ENCODE assay signal across 22 cellular contexts in genomic region chr21:32914424-32915070, GRCh38.
DNase-seq lines count a peak whose midpoint lies in the region; ATAC-seq and TF ChIP-seq lines count a peak whose summit lies in the region.
"Had no signal": no experiment of that assay in that cellular context is flagged by ENCODE, and none has a peak within 500 bp of the region (broad histone marks: within the 10 kb centered on the region; RNA-seq: fewer than 3 reads in every experiment).

No MANE protein-coding gene starts in this region.

- H3K36me3 ChIP-seq in CD8-positive, alpha-beta T cell (ENCODE audit: insufficient read depth, low read length): no peaks in the 10 kb centered on the region
- H3K36me3 ChIP-seq: BE2C, brain microvascular endothelial cell, colonic mucosa, heart right ventricle, prostate gland, WERI-Rb-1 had no signal

- H3K4me1 ChIP-seq in CD8-positive, alpha-beta T cell (ENCODE audit: insufficient read depth, low read length): peaks cover 23% of the 10 kb centered on the region
- no peaks in the 10 kb centered on the region for H3K4me1 ChIP-seq in right cardiac atrium (ENCODE audit: control insufficient read depth, insufficient read depth, low read length)
- H3K4me1 ChIP-seq: BE2C, colonic mucosa, foreskin keratinocyte, prostate gland had no signal

- intact Hi-C loops in CD8-positive, alpha-beta T cell (cut with DNase I, micrococcal nuclease): loop anchor here in 1 of 2 experiments (10.0 kb wide), 1 partner anchor 80 kb away; no protein-coding TSS in a partner anchor
- intact Hi-C loops in right cardiac atrium (cut with DNase I): no loop called here

- H3K4me1 Mint-ChIP-seq in activated CD8-positive, alpha-beta memory T cell treated with anti-CD3 and anti-CD28 coated beads, Interleukin-2, amount 10 ng/mL, durations not matched to agents 7 days and 5 days: peaks cover 20% of the 10 kb centered on the region
- peaks cover 36% of the 10 kb centered on the region for H3K4me1 Mint-ChIP-seq in CD8-positive, alpha-beta T cell (ENCODE audit: low read depth)
- H3K4me1 Mint-ChIP-seq in T-helper 17 cell: peaks cover 19% of the 10 kb centered on the region
- H3K4me1 Mint-ChIP-seq in effector memory CD8-positive, alpha-beta T cell (ENCODE audit: low read depth in 2 of 2): peaks cover 22 to 36% of the 10 kb centered on the region in 2 donors

- H3K4me3 Mint-ChIP-seq in activated CD8-positive, alpha-beta memory T cell treated with anti-CD3 and anti-CD28 coated beads, Interleukin-2, amount 10 ng/mL, durations not matched to agents 7 days and 5 days: no peak overlapping the region
- peak overlapping the region; percentile 56 for H3K4me3 Mint-ChIP-seq in CD8-positive, alpha-beta T cell
- peak overlapping the region; percentile 49 for H3K4me3 Mint-ChIP-seq in T-helper 17 cell
- peak overlapping the region; percentile 45 to 59 for H3K4me3 Mint-ChIP-seq in effector memory CD8-positive, alpha-beta T cell
- H3K4me3 Mint-ChIP-seq: type B pancreatic cell had no signal

- H3K27ac ChIP-seq in CD8-positive, alpha-beta T cell (ENCODE audit: low read depth, low read length): no peak overlapping the region
- no peak overlapping the region for H3K27ac ChIP-seq in right cardiac atrium (ENCODE audit: low read length)
- H3K27ac ChIP-seq: brain microvascular endothelial cell, colonic mucosa, foreskin keratinocyte, heart right ventricle, prostate gland, RWPE1, WERI-Rb-1 had no signal

- H3K4me3 ChIP-seq in CD8-positive, alpha-beta T cell (ENCODE audit: low read depth, low read length): no peak overlapping the region
- no peak overlapping the region for H3K4me3 ChIP-seq in right cardiac atrium (ENCODE audit: low read length)
- H3K4me3 ChIP-seq: colonic mucosa, heart right ventricle, prostate gland had no signal

- CTCF ChIA-PET in activated CD8-positive, alpha-beta memory T cell treated with anti-CD3 and anti-CD28 coated beads, Interleukin-2, amount 10 ng/mL, durations not matched to agents 7 days and 5 days (lab: Charles Lee): no interaction called here
- CTCF ChIA-PET in CD8-positive, alpha-beta T cell (lab: Charles Lee): interaction anchor here (1.1 to 2.1 kb wide), 3 partner anchors 14 to 26 kb away, joined by 3 to 14 read pairs (median 3); no protein-coding TSS in a partner anchor

- WGBS in right cardiac atrium: 48% methylated on average over 3 of the region's 3 CpGs

- H3K9me3 ChIP-seq in CD8-positive, alpha-beta T cell (ENCODE audit: low read length): no peaks in the 10 kb centered on the region
- H3K9me3 ChIP-seq in T-helper 17 cell (ENCODE audit: control insufficient read depth, low read length, poor library complexity, severe bottlenecking) (no peaks in the 10 kb centered on the region), right cardiac atrium (ENCODE audit: control insufficient read depth, low read length) (peaks cover 3% of the 10 kb centered on the region)
- H3K9me3 ChIP-seq: BE2C, colonic mucosa, prostate gland had no signal

- POLR2A ChIA-PET in CD8-positive, alpha-beta T cell (lab: Charles Lee): no interaction called here

- TF ChIP-seq CTCF in CD8-positive, alpha-beta T cell (IDR thresholded peaks at IDR 0.05): no peak

- peak; percentile 72 for ATAC-seq in activated CD8-positive, alpha-beta memory T cell treated with anti-CD3 and anti-CD28 coated beads, Interleukin-2, amount 10 ng/mL, durations not matched to agents 7 days and 5 days
- ATAC-seq in CD8-positive, alpha-beta T cell: peak; percentile 46
- ATAC-seq in T-helper 17 cell: peak; percentile 69
- peak; percentile 82 for ATAC-seq in effector memory CD8-positive, alpha-beta T cell (replicated peaks)
- no peak for ATAC-seq in right cardiac atrium
- ATAC-seq: esophagus mucosa, foreskin keratinocyte, heart right ventricle, left colon had no signal

- H3K9me3 Mint-ChIP-seq in activated CD8-positive, alpha-beta memory T cell treated with anti-CD3 and anti-CD28 coated beads, Interleukin-2, amount 10 ng/mL, durations not matched to agents 7 days and 5 days (ENCODE audit: low read depth): no peaks in the 10 kb centered on the region
- H3K9me3 Mint-ChIP-seq in CD8-positive, alpha-beta T cell: no peaks in the 10 kb centered on the region
- H3K9me3 Mint-ChIP-seq in effector memory CD8-positive, alpha-beta T cell: no peaks in the 10 kb centered on the region
- H3K9me3 Mint-ChIP-seq: type B pancreatic cell had no signal

- peaks cover 18% of the 10 kb centered on the region for H3K27me3 Mint-ChIP-seq in activated CD8-positive, alpha-beta memory T cell treated with anti-CD3 and anti-CD28 coated beads, Interleukin-2, amount 10 ng/mL, durations not matched to agents 7 days and 5 days
- no peaks in the 10 kb centered on the region for H3K27me3 Mint-ChIP-seq in CD8-positive, alpha-beta T cell (ENCODE audit: low read depth)
- H3K27me3 Mint-ChIP-seq in T-helper 17 cell: no peaks in the 10 kb centered on the region
- H3K27me3 Mint-ChIP-seq in effector memory CD8-positive, alpha-beta T cell: no peaks in the 10 kb centered on the region

- H3K27me3 ChIP-seq in CD8-positive, alpha-beta T cell (ENCODE audit: insufficient read depth, low read length): no peaks in the 10 kb centered on the region
- no peaks in the 10 kb centered on the region for H3K27me3 ChIP-seq in right cardiac atrium (ENCODE audit: control insufficient read depth, insufficient read depth)
- H3K27me3 ChIP-seq: colonic mucosa had no signal

- DNase-seq in activated CD8-positive, alpha-beta memory T cell treated with anti-CD3 and anti-CD28 coated beads, Interleukin-2, amount 10 ng/mL, durations not matched to agents 7 days and 5 days: no peak
- no peak for DNase-seq in activated CD8-positive, alpha-beta memory T cell treated with anti-CD3 and anti-CD28 coated beads, Interleukin-2, amount 50 U/mL, for 4 hours
- no peak for DNase-seq in CD8-positive, alpha-beta T cell
- DNase-seq in T-helper 17 cell (no peak), NCI-H524 (lab: John Stamatoyannopoulos, UW) (no peak), right cardiac atrium (no peak), ureter (ENCODE audit: low spot score) (no peak)
- DNase-seq in effector memory CD8-positive, alpha-beta T cell: no peak
- DNase-seq: BE2C, brain microvascular endothelial cell, colonic mucosa, DMS79 treated with DMSO at 0.1 percent for 48 hours, foreskin keratinocyte, heart right ventricle, left colon, NCI-H1092, NCI-H1930, WERI-Rb-1 had no signal

- no peaks in the 10 kb centered on the region for H3K36me3 Mint-ChIP-seq in activated CD8-positive, alpha-beta memory T cell treated with anti-CD3 and anti-CD28 coated beads, Interleukin-2, amount 10 ng/mL, durations not matched to agents 7 days and 5 days
- no peaks in the 10 kb centered on the region for H3K36me3 Mint-ChIP-seq in CD8-positive, alpha-beta T cell
- H3K36me3 Mint-ChIP-seq in T-helper 17 cell (ENCODE audit: low read depth): peaks cover 2% of the 10 kb centered on the region
- H3K36me3 Mint-ChIP-seq in effector memory CD8-positive, alpha-beta T cell (ENCODE audit: insufficient read depth): no peaks in the 10 kb centered on the region
- H3K36me3 Mint-ChIP-seq: type B pancreatic cell had no signal

- H3K27ac Mint-ChIP-seq in activated CD8-positive, alpha-beta memory T cell treated with anti-CD3 and anti-CD28 coated beads, Interleukin-2, amount 10 ng/mL, durations not matched to agents 7 days and 5 days: peak overlapping the region; percentile 4
- H3K27ac Mint-ChIP-seq in CD8-positive, alpha-beta T cell: peak overlapping the region; percentile 73
- H3K27ac Mint-ChIP-seq in T-helper 17 cell: peak overlapping the region; percentile 82
- peak overlapping the region; percentile 42 to 69 for H3K27ac Mint-ChIP-seq in effector memory CD8-positive, alpha-beta T cell
- H3K27ac Mint-ChIP-seq: type B pancreatic cell had no signal

Comparison
In these comparisons a context has a peak if more than half of its experiments do, and no peak if none do; other contexts are left out.
1. ATAC-seq: peak in activated CD8-positive, alpha-beta memory T cell treated with anti-CD3 and anti-CD28 coated beads, Interleukin-2, amount 10 ng/mL, durations not matched to agents 7 days and 5 days (single experiment), CD8-positive, alpha-beta T cell (single experiment), T-helper 17 cell (single experiment) and effector memory CD8-positive, alpha-beta T cell (single experiment); none in right cardiac atrium (0 of 2).
2. H3K27ac Mint-ChIP-seq: peak in every context shown above with its lines; median percentile 82 in T-helper 17 cell; 73 in CD8-positive, alpha-beta T cell; 56 in effector memory CD8-positive, alpha-beta T cell; 4 in activated CD8-positive, alpha-beta memory T cell treated with anti-CD3 and anti-CD28 coated beads, Interleukin-2, amount 10 ng/mL, durations not matched to agents 7 days and 5 days.